Comparison of ENCODE assay signal across 1 cellular context in the genomic region with DNA sequence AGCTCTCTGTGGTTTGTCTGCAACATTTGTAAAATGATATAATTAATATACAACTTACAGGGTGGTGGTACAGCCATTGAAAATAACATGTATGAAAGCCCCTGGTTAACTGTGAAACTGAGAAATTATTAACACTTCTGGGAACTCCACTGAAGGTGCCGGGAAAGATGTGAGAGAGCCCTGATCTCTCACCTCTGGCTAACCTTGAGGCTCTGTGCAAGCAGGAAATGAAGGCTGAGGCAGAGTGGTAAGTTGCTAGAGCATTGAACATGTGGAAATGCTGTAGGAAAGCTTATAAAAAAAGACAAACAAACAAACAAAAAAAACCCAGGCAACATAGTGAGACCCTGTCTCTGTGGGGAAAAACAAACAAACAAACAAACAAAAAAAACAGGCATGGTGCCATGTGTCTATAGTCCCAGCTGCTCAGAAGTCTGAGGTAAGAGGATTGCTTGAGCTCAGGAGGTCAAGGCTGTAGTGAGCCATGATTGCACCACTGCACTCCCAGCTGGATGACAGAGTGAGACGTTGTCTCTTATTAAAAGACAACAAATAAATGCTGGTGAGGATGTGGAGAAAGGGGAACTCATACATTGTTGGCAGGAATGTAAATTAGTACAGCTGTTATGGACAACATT.
A peak's percentile ranks its signal among the peaks of the same experiment; 100 is the strongest.
TF ChIP-seq lines count a peak whose summit lies in the region.

No MANE protein-coding gene starts in this region.

TF ChIP-seq in HepG2, 621 proteins besides CTCF, POLR2A, EP300 and RAD21 (continued from another document and continues in another):
- no peak for TF ChIP-seq ZZZ3 (CRISPR knock-in tag; IDR thresholded peaks at IDR 0.05; ENCODE audit: borderline replicate concordance)
- no peak for TF ChIP-seq DNMT3B (CRISPR knock-in tag; conservative IDR thresholded peaks at IDR 0.05)
- TF ChIP-seq CEBPG (CRISPR knock-in tag; IDR thresholded peaks at IDR 0.05), result peak; percentile 79
- peak; percentile 37; the same call in 1 of the 2 replicates for TF ChIP-seq FOXK2 (IDR thresholded peaks at IDR 0.05)
- TF ChIP-seq NFE2L2 (IDR thresholded peaks at IDR 0.05; ENCODE audit: low read length), result no peak
- no peak for TF ChIP-seq HNRNPUL1 (IDR thresholded peaks at IDR 0.05; ENCODE audit: low read depth, low read length)
- 0 out of 2 replicates have a peak, but pooled peaks have one; percentile 41 for TF ChIP-seq MIXL1 (CRISPR knock-in tag; IDR thresholded peaks at IDR 0.05)
- no peak for TF ChIP-seq ZSCAN25 (CRISPR knock-in tag; IDR thresholded peaks at IDR 0.05)
- TF ChIP-seq ZNF724P (CRISPR knock-in tag; IDR thresholded peaks at IDR 0.05; ENCODE audit: borderline replicate concordance), result no peak
- TF ChIP-seq SMARCE1 (IDR thresholded peaks at IDR 0.05; ENCODE audit: borderline replicate concordance), result no peak
- TF ChIP-seq ZNF557 (CRISPR knock-in tag; IDR thresholded peaks at IDR 0.05), result no peak
- no peak for TF ChIP-seq KLF12 (CRISPR knock-in tag; IDR thresholded peaks at IDR 0.05; ENCODE audit: borderline replicate concordance)
- TF ChIP-seq ZNF850 (CRISPR knock-in tag; conservative IDR thresholded peaks at IDR 0.05), result no peak
- TF ChIP-seq TCF7L2 (IDR thresholded peaks at IDR 0.05; ENCODE audit: low read depth, low read length), result no peak
- no peak for TF ChIP-seq ZNF7 (CRISPR knock-in tag; IDR thresholded peaks at IDR 0.05)
- TF ChIP-seq, protein P1, sequence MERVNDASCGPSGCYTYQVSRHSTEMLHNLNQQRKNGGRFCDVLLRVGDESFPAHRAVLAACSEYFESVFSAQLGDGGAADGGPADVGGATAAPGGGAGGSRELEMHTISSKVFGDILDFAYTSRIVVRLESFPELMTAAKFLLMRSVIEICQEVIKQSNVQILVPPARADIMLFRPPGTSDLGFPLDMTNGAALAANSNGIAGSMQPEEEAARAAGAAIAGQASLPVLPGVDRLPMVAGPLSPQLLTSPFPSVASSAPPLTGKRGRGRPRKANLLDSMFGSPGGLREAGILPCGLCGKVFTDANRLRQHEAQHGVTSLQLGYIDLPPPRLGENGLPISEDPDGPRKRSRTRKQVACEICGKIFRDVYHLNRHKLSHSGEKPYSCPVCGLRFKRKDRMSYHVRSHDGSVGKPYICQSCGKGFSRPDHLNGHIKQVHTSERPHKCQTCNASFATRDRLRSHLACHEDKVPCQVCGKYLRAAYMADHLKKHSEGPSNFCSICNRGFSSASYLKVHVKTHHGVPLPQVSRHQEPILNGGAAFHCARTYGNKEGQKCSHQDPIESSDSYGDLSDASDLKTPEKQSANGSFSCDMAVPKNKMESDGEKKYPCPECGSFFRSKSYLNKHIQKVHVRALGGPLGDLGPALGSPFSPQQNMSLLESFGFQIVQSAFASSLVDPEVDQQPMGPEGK (CRISPR knock-in tag; IDR thresholded peaks at IDR 0.05), result 0 out of 2 replicates have a peak, but pooled peaks have one; percentile 26
- no peak for TF ChIP-seq MYNN (CRISPR knock-in tag; IDR thresholded peaks at IDR 0.05; ENCODE audit: low read depth)
- no peak for TF ChIP-seq RELA (CRISPR knock-in tag; IDR thresholded peaks at IDR 0.05)
- TF ChIP-seq RBM22 (optimal IDR thresholded peaks at IDR 0.05; ENCODE audit: low read length), result no peak
- TF ChIP-seq, protein P2, sequence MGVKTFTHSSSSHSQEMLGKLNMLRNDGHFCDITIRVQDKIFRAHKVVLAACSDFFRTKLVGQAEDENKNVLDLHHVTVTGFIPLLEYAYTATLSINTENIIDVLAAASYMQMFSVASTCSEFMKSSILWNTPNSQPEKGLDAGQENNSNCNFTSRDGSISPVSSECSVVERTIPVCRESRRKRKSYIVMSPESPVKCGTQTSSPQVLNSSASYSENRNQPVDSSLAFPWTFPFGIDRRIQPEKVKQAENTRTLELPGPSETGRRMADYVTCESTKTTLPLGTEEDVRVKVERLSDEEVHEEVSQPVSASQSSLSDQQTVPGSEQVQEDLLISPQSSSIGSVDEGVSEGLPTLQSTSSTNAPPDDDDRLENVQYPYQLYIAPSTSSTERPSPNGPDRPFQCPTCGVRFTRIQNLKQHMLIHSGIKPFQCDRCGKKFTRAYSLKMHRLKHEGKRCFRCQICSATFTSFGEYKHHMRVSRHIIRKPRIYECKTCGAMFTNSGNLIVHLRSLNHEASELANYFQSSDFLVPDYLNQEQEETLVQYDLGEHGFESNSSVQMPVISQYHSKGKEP (CRISPR knock-in tag; IDR thresholded peaks at IDR 0.05), result no peak
- TF ChIP-seq NFE2 (CRISPR knock-in tag; IDR thresholded peaks at IDR 0.05), result no peak
- TF ChIP-seq ZFP82 (CRISPR knock-in tag; IDR thresholded peaks at IDR 0.05; ENCODE audit: borderline replicate concordance), result no peak
- TF ChIP-seq SOX6 (IDR thresholded peaks at IDR 0.05), result no peak
- peak; percentile 67 for TF ChIP-seq SOX6 (CRISPR knock-in tag; IDR thresholded peaks at IDR 0.05)
- TF ChIP-seq CENPT (CRISPR knock-in tag; IDR thresholded peaks at IDR 0.05; ENCODE audit: low read depth), result no peak
- peak; percentile 80 for TF ChIP-seq RARA (CRISPR knock-in tag; IDR thresholded peaks at IDR 0.05)
- no peak for TF ChIP-seq ZBTB20 (CRISPR knock-in tag; IDR thresholded peaks at IDR 0.05; ENCODE audit: borderline replicate concordance, low read depth)
- no peak for TF ChIP-seq ZNF431 (CRISPR knock-in tag; IDR thresholded peaks at IDR 0.05; ENCODE audit: borderline replicate concordance, low read depth)
- no peak for TF ChIP-seq ZNF24 (IDR thresholded peaks at IDR 0.05)
- TF ChIP-seq, protein P3, sequence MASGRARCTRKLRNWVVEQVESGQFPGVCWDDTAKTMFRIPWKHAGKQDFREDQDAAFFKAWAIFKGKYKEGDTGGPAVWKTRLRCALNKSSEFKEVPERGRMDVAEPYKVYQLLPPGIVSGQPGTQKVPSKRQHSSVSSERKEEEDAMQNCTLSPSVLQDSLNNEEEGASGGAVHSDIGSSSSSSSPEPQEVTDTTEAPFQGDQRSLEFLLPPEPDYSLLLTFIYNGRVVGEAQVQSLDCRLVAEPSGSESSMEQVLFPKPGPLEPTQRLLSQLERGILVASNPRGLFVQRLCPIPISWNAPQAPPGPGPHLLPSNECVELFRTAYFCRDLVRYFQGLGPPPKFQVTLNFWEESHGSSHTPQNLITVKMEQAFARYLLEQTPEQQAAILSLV (CRISPR knock-in tag; IDR thresholded peaks at IDR 0.05; ENCODE audit: borderline replicate concordance), result no peak
- TF ChIP-seq, protein P4, sequence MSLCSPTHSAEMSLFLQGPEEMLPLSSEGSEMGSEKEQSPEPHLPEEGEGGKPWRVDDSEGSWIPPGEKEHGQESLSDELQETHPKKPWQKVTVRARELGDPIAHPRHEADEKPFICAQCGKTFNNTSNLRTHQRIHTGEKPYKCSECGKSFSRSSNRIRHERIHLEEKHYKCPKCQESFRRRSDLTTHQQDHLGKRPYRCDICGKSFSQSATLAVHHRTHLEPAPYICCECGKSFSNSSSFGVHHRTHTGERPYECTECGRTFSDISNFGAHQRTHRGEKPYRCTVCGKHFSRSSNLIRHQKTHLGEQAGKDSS (CRISPR knock-in tag; IDR thresholded peaks at IDR 0.05; ENCODE audit: borderline replicate concordance, low read depth), result no peak
- TF ChIP-seq ISL2 (CRISPR knock-in tag; IDR thresholded peaks at IDR 0.05), result 0 out of 2 replicates have a peak, but pooled peaks have one; percentile 18
- no peak for TF ChIP-seq MAFK (conservative IDR thresholded peaks at IDR 0.05 in 1 of 2, IDR thresholded peaks at IDR 0.05 in 1 of 2; ENCODE audit: low read length in 2 of 2)
- peak; percentile 42; the same call in 1 of the 2 replicates for TF ChIP-seq AHDC1 (CRISPR knock-in tag; IDR thresholded peaks at IDR 0.05; ENCODE audit: borderline replicate concordance)
- no peak for TF ChIP-seq ZNF574 (CRISPR knock-in tag; IDR thresholded peaks at IDR 0.05)
- TF ChIP-seq ZNF317 (CRISPR knock-in tag; IDR thresholded peaks at IDR 0.05), result no peak
- TF ChIP-seq ZC3H4 (CRISPR knock-in tag; IDR thresholded peaks at IDR 0.05; ENCODE audit: borderline replicate concordance), result no peak
- TF ChIP-seq TEAD3 (CRISPR knock-in tag; optimal IDR thresholded peaks at IDR 0.05; ENCODE audit: borderline replicate concordance), result peak; percentile 36
- no peak for TF ChIP-seq ZFAT (CRISPR knock-in tag; conservative IDR thresholded peaks at IDR 0.05)
- TF ChIP-seq TBP (CRISPR knock-in tag; IDR thresholded peaks at IDR 0.05), result no peak
- TF ChIP-seq SKIL (CRISPR knock-in tag; IDR thresholded peaks at IDR 0.05; ENCODE audit: borderline replicate concordance), result no peak
- TF ChIP-seq, protein P5, sequence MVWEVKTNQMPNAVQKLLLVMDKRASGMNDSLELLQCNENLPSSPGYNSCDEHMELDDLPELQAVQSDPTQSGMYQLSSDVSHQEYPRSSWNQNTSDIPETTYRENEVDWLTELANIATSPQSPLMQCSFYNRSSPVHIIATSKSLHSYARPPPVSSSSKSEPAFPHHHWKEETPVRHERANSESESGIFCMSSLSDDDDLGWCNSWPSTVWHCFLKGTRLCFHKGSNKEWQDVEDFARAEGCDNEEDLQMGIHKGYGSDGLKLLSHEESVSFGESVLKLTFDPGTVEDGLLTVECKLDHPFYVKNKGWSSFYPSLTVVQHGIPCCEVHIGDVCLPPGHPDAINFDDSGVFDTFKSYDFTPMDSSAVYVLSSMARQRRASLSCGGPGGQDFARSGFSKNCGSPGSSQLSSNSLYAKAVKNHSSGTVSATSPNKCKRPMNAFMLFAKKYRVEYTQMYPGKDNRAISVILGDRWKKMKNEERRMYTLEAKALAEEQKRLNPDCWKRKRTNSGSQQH (CRISPR knock-in tag; IDR thresholded peaks at IDR 0.05; ENCODE audit: low read depth), result no peak
- TF ChIP-seq, protein P6, sequence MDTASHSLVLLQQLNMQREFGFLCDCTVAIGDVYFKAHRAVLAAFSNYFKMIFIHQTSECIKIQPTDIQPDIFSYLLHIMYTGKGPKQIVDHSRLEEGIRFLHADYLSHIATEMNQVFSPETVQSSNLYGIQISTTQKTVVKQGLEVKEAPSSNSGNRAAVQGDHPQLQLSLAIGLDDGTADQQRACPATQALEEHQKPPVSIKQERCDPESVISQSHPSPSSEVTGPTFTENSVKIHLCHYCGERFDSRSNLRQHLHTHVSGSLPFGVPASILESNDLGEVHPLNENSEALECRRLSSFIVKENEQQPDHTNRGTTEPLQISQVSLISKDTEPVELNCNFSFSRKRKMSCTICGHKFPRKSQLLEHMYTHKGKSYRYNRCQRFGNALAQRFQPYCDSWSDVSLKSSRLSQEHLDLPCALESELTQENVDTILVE (CRISPR knock-in tag; IDR thresholded peaks at IDR 0.05), result 0 out of 2 replicates have a peak, but pooled peaks have one; percentile 49
